Comparison of ENCODE assay signal across 9 cellular contexts in the genomic region with DNA sequence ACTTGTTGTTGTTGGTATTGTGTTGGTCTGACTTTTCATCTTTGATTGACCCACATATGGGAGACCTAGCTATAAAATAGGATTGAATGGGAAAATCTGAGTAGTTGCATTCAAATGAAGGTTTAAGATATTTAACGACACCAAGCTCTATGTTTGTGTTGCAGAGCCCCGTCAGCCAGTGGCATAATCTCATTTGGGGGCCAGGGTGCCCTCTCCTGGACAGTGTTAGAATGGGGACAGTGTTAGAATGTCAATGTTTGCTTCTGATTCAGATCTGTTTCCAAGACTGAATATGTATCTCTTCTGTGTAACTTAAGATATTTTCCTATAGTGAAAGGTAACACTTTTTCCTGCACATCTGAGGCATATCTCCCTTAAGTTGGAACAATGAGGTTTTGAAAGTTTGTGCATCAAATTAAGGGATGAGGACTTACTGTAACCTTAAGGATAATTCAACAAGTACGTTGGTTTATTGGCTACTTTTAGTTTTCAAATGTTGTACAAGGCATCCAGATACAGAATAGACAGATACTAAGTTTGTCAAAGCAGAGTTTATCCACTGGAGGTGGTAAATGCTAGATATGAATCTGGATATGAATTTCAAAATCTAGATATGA. TPM values are rescaled to one million over a fixed set of nuclear protein-coding genes. Genes with fewer than 3 reads are reported as not detected.
DNase-seq lines count a peak whose midpoint lies in the region; ATAC-seq and TF ChIP-seq lines count a peak whose summit lies in the region.
"Had no signal": no experiment of that assay in that cellular context is flagged by ENCODE, and none has a peak within 500 bp of the region (broad histone marks: within the 10 kb centered on the region; RNA-seq: fewer than 3 reads in every experiment).

No MANE protein-coding gene starts in this region.

- no peaks in the 10 kb centered on the region for H3K4me1 Mint-ChIP-seq in activated CD8-positive, alpha-beta T cell treated with anti-CD3 and anti-CD28 coated beads, Interleukin-2, amount 10 ng/mL, durations not matched to agents 7 days and 5 days (ENCODE audit: low read depth)

- H3K4me1 ChIP-seq in DND-41 (ENCODE audit: insufficient read depth, low read length), result no peaks in the 10 kb centered on the region

- H3K4me2 ChIP-seq in DND-41 (ENCODE audit: insufficient read depth, low read length), result no peak overlapping the region

- H3K36me3 ChIP-seq in DND-41 (ENCODE audit: insufficient read depth, low read length), result no peaks in the 10 kb centered on the region

- peak; percentile 74 for TF ChIP-seq CTCF in DND-41 (IDR thresholded peaks at IDR 0.05; ENCODE audit: borderline replicate concordance, extremely low read depth, low read length, poor library complexity, severe bottlenecking)

- H2AFZ ChIP-seq in DND-41 (ENCODE audit: low read depth, low read length), result no peak overlapping the region

- no peaks in the 10 kb centered on the region for H3K9me3 Mint-ChIP-seq in activated CD8-positive, alpha-beta T cell treated with anti-CD3 and anti-CD28 coated beads, Interleukin-2, amount 10 ng/mL, durations not matched to agents 7 days and 5 days (ENCODE audit: insufficient read depth)

- ATAC-seq in DND-41 (ENCODE audit: insufficient read depth, low read depth) (peak; percentile 52; the same call in 2 of the 3 replicates), GM21717 (IDR thresholded peaks at IDR 0.05; ENCODE audit: unreplicated experiment) (peak; percentile 68), HG02970 (IDR thresholded peaks at IDR 0.05; ENCODE audit: low FRiP score, unreplicated experiment) (no peak)
- peak; percentile 70 for ATAC-seq in activated CD8-positive, alpha-beta T cell treated with anti-CD3 and anti-CD28 coated beads, Interleukin-2, amount 10 ng/mL, durations not matched to agents 7 days and 5 days

- H3K9me3 ChIP-seq in DND-41 (ENCODE audit: insufficient read depth, low read length, severe bottlenecking), result no peaks in the 10 kb centered on the region

- no peak overlapping the region for H3K4me3 ChIP-seq in DND-41 (ENCODE audit: low read depth in 1 of 2, low read length in 2 of 2)

- H3K27me3 ChIP-seq in DND-41 (ENCODE audit: insufficient read depth, low read length, poor library complexity), result peaks cover 11% of the 10 kb centered on the region

- peak; percentile 21 for DNase-seq in DND-41
- DNase-seq in NCI-H1694 treated with DMSO at 0.1 percent for 48 hours (lab: John Stamatoyannopoulos, UW), result peak; percentile 14
- DNase-seq in activated CD8-positive, alpha-beta T cell treated with anti-CD3 and anti-CD28 coated beads, Interleukin-2, amount 10 ng/mL, durations not matched to agents 7 days and 5 days, result peak; percentile 61
- DNase-seq in epidermal melanocyte (ENCODE audit: insufficient read length, low spot score), result peak; percentile 55
- DNase-seq in mucosa of gallbladder (ENCODE audit: low spot score), result peak; percentile 51
- DNase-seq in superior temporal gyrus (ENCODE audit: extremely low spot score), result peak; percentile 55

- POLR2A ChIA-PET in activated CD8-positive, alpha-beta T cell treated with anti-CD3 and anti-CD28 coated beads, Interleukin-2, amount 10 ng/mL, durations not matched to agents 7 days and 5 days (lab: Charles Lee), result no interaction called here

- H3K27me3 Mint-ChIP-seq in activated CD8-positive, alpha-beta T cell treated with anti-CD3 and anti-CD28 coated beads, Interleukin-2, amount 10 ng/mL, durations not matched to agents 7 days and 5 days (ENCODE audit: low read depth), result peaks cover 16% of the 10 kb centered on the region
- H3K27me3 Mint-ChIP-seq: activated naive CD8-positive, alpha-beta T cell had no signal

- no peak overlapping the region for H3K9ac ChIP-seq in DND-41 (ENCODE audit: low read depth, low read length)

- no peak overlapping the region for H3K27ac ChIP-seq in DND-41 (ENCODE audit: low read length)

- no peaks in the 10 kb centered on the region for H4K20me1 ChIP-seq in DND-41 (ENCODE audit: insufficient read depth, low read length)

- CTCF ChIA-PET in activated CD8-positive, alpha-beta T cell treated with anti-CD3 and anti-CD28 coated beads, Interleukin-2, amount 10 ng/mL, durations not matched to agents 7 days and 5 days (lab: Charles Lee), result interaction anchor here (0.6 to 9.5 kb wide), 11 partner anchors 10 to 357 kb away, joined by 3 to 109 read pairs (median 4); no protein-coding TSS in a partner anchor

- no peak overlapping the region for H3K4me3 Mint-ChIP-seq in activated CD8-positive, alpha-beta T cell treated with anti-CD3 and anti-CD28 coated beads, Interleukin-2, amount 10 ng/mL, durations not matched to agents 7 days and 5 days
- H3K4me3 Mint-ChIP-seq: activated naive CD8-positive, alpha-beta T cell had no signal

- H3K27ac Mint-ChIP-seq in activated CD8-positive, alpha-beta T cell treated with anti-CD3 and anti-CD28 coated beads, Interleukin-2, amount 10 ng/mL, durations not matched to agents 7 days and 5 days, result no peak overlapping the region
- H3K27ac Mint-ChIP-seq: activated naive CD8-positive, alpha-beta T cell had no signal

- H3K79me2 ChIP-seq in DND-41 (ENCODE audit: insufficient read depth, low read length), result no peaks in the 10 kb centered on the region

- no peaks in the 10 kb centered on the region for H3K36me3 Mint-ChIP-seq in activated CD8-positive, alpha-beta T cell treated with anti-CD3 and anti-CD28 coated beads, Interleukin-2, amount 10 ng/mL, durations not matched to agents 7 days and 5 days (ENCODE audit: low read depth)
- H3K36me3 Mint-ChIP-seq: activated naive CD8-positive, alpha-beta T cell had no signal

RNA-seq across cellular contexts. Expression of gene OR52M1, which starts 5.3 kb away (rescaled TPM):
- total RNA-seq in activated CD8-positive, alpha-beta T cell treated with anti-CD3 and anti-CD28 coated beads, Interleukin-2, amount 10 ng/mL, durations not matched to agents 7 days and 5 days, result not detected
- not detected for total RNA-seq in mucosa of gallbladder

RNA-seq across cellular contexts. Expression of gene OR52I2, which starts 41.8 kb away (rescaled TPM):
- not detected for total RNA-seq in activated CD8-positive, alpha-beta T cell treated with anti-CD3 and anti-CD28 coated beads, Interleukin-2, amount 10 ng/mL, durations not matched to agents 7 days and 5 days
- not detected for total RNA-seq in mucosa of gallbladder

RNA-seq across cellular contexts. Expression of gene OR52I1, which starts 54.1 kb away (rescaled TPM):
- not detected for total RNA-seq in activated CD8-positive, alpha-beta T cell treated with anti-CD3 and anti-CD28 coated beads, Interleukin-2, amount 10 ng/mL, durations not matched to agents 7 days and 5 days
- total RNA-seq in mucosa of gallbladder, result not detected

RNA-seq across cellular contexts. Expression of gene OR52K1, which starts 57.3 kb away (rescaled TPM):
- not detected for total RNA-seq in activated CD8-positive, alpha-beta T cell treated with anti-CD3 and anti-CD28 coated beads, Interleukin-2, amount 10 ng/mL, durations not matched to agents 7 days and 5 days
- 0.06 TPM for total RNA-seq in mucosa of gallbladder
